In genomic region chr19:13164370-13165090, GRCh38 we compare ENCODE assay signal across 7 cellular contexts. TPM values are rescaled to one million over a fixed set of nuclear protein-coding genes. Genes with fewer than 3 reads are reported as not detected.
A peak's percentile ranks its signal among the peaks of the same experiment; 100 is the strongest.
DNase-seq lines count a peak whose midpoint lies in the region; ATAC-seq and TF ChIP-seq lines count a peak whose summit lies in the region.

No MANE protein-coding gene starts in this region.

- DNase-seq in H7 (peak; percentile 90), NCI-H524 treated with DMSO at 0.1 percent for 48 hours (lab: John Stamatoyannopoulos, UW) (peak; percentile 64), fibroblast of the aortic adventitia (ENCODE audit: low read depth) (peak; percentile 45)
- DNase-seq in activated T-cell treated with anti-CD3 and anti-CD28 coated beads, Interleukin-2, amount 50 U/mL, for 48 hours: peak; percentile 65 to 70

- H3K4me1 Mint-ChIP-seq in nephron: peaks cover 54% of the 10 kb centered on the region

- no peaks in the 10 kb centered on the region for H3K9me3 Mint-ChIP-seq in nephron

- peak overlapping the region; percentile 74 to 83 (median 75) for H3K4me3 Mint-ChIP-seq in nephron

- ATAC-seq in HG02884 (IDR thresholded peaks at IDR 0.05; ENCODE audit: unreplicated experiment): no peak
- ATAC-seq in GM21515 (IDR thresholded peaks at IDR 0.05; ENCODE audit: unreplicated experiment): no peak

- TF ChIP-seq CTCF in fibroblast of the aortic adventitia (IDR thresholded peaks at IDR 0.05; ENCODE audit: insufficient read depth, low read length): no peak
- no peak for TF ChIP-seq CTCF in nephron (IDR thresholded peaks at IDR 0.05; ENCODE audit: unreplicated experiment in 3 of 3)

- peak overlapping the region; percentile 47 for H3K4me3 ChIP-seq in H7 (ENCODE audit: insufficient read depth, low read depth, low read length)
- H3K4me3 ChIP-seq in fibroblast of the aortic adventitia (ENCODE audit: low read depth, low read length): peak overlapping the region; percentile 22

- no peaks in the 10 kb centered on the region for H3K36me3 Mint-ChIP-seq in nephron (ENCODE audit: low read depth)

- H3K27me3 ChIP-seq in H7 (ENCODE audit: control insufficient read depth, insufficient read depth, low read length): no peaks in the 10 kb centered on the region

- H3K36me3 ChIP-seq in H7 (replicated peaks; ENCODE audit: control insufficient read depth, insufficient read depth, low read length): no peaks in the 10 kb centered on the region; the same call in 1 of the 2 replicates

- H3K27me3 Mint-ChIP-seq in nephron (ENCODE audit: low read depth): no peaks in the 10 kb centered on the region

- peak overlapping the region; percentile 100 for H3K27ac Mint-ChIP-seq in nephron

RNA-seq across cellular contexts. Expression of gene IER2, which starts 14.3 kb away (rescaled TPM):
- total RNA-seq in H7 (2014; rRNA removed; shearing (Covaris generic)): 34.5 and 56.4 TPM in 2 replicates
- 20.3 and 43.5 TPM in 2 replicates for total RNA-seq in fibroblast of the aortic adventitia (ENCODE audit: low replicate concordance)

RNA-seq across cellular contexts. Expression of gene STX10, which starts 14.4 kb away (rescaled TPM):
- 60.1 and 60.7 TPM in 2 replicates for total RNA-seq in H7 (2014; rRNA removed; shearing (Covaris generic))
- 62.7 and 122 TPM in 2 replicates for total RNA-seq in fibroblast of the aortic adventitia (ENCODE audit: low replicate concordance)

RNA-seq across cellular contexts. Expression of gene NACC1, which starts 46.5 kb away (rescaled TPM):
- total RNA-seq in H7 (2014; rRNA removed; shearing (Covaris generic)): 254 and 292 TPM in 2 replicates
- total RNA-seq in fibroblast of the aortic adventitia (ENCODE audit: low replicate concordance): 11.5 and 51.2 TPM in 2 replicates

RNA-seq across cellular contexts. Expression of gene TRMT1, which starts 48.0 kb away (rescaled TPM):
- total RNA-seq in H7 (2014; rRNA removed; shearing (Covaris generic)): 81.5 and 89.1 TPM in 2 replicates
- total RNA-seq in fibroblast of the aortic adventitia (ENCODE audit: low replicate concordance): 19.2 and 23.9 TPM in 2 replicates
